Comparison of ENCODE assay signal across 19 cellular contexts in the genomic region with DNA sequence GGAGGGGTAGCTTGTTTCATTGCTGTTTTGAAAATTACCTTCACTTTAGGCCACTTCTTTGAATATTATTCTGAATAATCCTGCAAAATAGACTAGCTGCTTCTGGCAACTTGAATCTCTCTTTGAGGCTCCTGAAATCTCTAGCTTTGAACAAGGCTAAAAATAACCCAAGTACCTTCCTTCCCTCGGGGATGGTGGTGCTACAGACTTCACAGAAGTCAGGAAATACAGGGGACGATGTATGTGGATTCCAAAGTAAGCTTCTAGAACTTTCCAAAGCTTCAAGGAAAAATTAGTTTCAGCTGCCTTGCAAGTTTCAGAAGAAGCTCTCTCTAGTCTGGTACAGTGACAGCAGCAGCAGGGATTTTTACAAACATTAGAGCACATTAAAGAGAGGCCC.
DNase-seq lines count a peak whose midpoint lies in the region; ATAC-seq and TF ChIP-seq lines count a peak whose summit lies in the region.
"Had no signal": no experiment of that assay in that cellular context is flagged by ENCODE, and none has a peak within 500 bp of the region (broad histone marks: within the 10 kb centered on the region; RNA-seq: fewer than 3 reads in every experiment).

No MANE protein-coding gene starts in this region.

- H3K4me2 ChIP-seq in mesenchymal stem cell (ENCODE audit: low read length, poor library complexity, severe bottlenecking) = no peak overlapping the region

- peak; percentile 18 for DNase-seq in LHCN-M2 (ENCODE audit: low read depth)
- DNase-seq in WTC11 (ENCODE audit: low spot score) = no peak
- peak; percentile 1 for DNase-seq in mesenchymal stem cell
- no peak for DNase-seq in osteocyte (ENCODE audit: extremely low spot score, unreplicated experiment)
- no peak for DNase-seq in activated T-cell treated with anti-CD3 and anti-CD28 coated beads, Interleukin-2, amount 50 U/mL, for 48 hours
- DNase-seq in prostate gland (ENCODE audit: low spot score) = no peak
- DNase-seq: activated gamma-delta T cell treated with Interleukin-2 at 50 U/mL for 16 hours; activated T-cell treated with anti-CD3 and anti-CD28 coated beads, Interleukin-2, amount 50 U/mL, for 24 hours; NCI-H146; NCI-H2107; SJCRH30; T-cell; trophoblast cell had no signal

- no peak overlapping the region for H2AFZ ChIP-seq in mesenchymal stem cell (ENCODE audit: low read depth, low read length)

- no peak overlapping the region for H4K8ac ChIP-seq in mesenchymal stem cell (ENCODE audit: low read length)

- H3K27ac ChIP-seq in mesenchymal stem cell (ENCODE audit: low read length, poor library complexity, severe bottlenecking) = no peak overlapping the region
- no peak overlapping the region for H3K27ac ChIP-seq in prostate gland
- H3K27ac ChIP-seq: brain microvascular endothelial cell, SJCRH30 had no signal

- no peak overlapping the region for H3K9ac ChIP-seq in mesenchymal stem cell (ENCODE audit: low read length)

- no peaks in the 10 kb centered on the region for H3K79me1 ChIP-seq in mesenchymal stem cell (replicated peaks; ENCODE audit: low read length, poor library complexity, severe bottlenecking)

- POLR2A ChIA-PET in WTC11 (lab: Charles Lee) = no interaction called here

- peak; percentile 51 for ATAC-seq in WTC11
- no peak for ATAC-seq in stimulated activated memory B cell treated with anti-CD40 and anti-IgM and Interleukin-4, amounts not matched to agents 10 μg/mL and 1 μg/mL and 100 μg/mL, for 72 hours
- ATAC-seq: HCT116; stimulated activated effector memory CD8-positive, alpha-beta T cell treated with anti-CD3 and anti-CD28 coated beads, Interleukin-12 subunit alpha, Interleukin-12 subunit beta, amount 100 ng/mL, for 72 hours; T-cell had no signal

- peaks cover 20% of the 10 kb centered on the region for H3K4me1 Mint-ChIP-seq in WTC11
- H3K4me1 Mint-ChIP-seq in osteocyte (ENCODE audit: unreplicated experiment) = peaks cover 38% of the 10 kb centered on the region
- no peaks in the 10 kb centered on the region for H3K4me1 Mint-ChIP-seq in stimulated activated memory B cell treated with anti-CD40 and anti-IgM and Interleukin-4, amounts not matched to agents 10 μg/mL and 1 μg/mL and 100 μg/mL, for 72 hours
- H3K4me1 Mint-ChIP-seq: CD14-positive monocyte; memory B cell; stimulated activated effector memory CD8-positive, alpha-beta T cell treated with anti-CD3 and anti-CD28 coated beads, Interleukin-12 subunit alpha, Interleukin-12 subunit beta, amount 100 ng/mL, for 72 hours; T-cell had no signal

- TF ChIP-seq POLR2A in prostate gland (IDR thresholded peaks at IDR 0.05) = no peak

- H3K36me3 Mint-ChIP-seq in WTC11 (no peaks in the 10 kb centered on the region), osteocyte (ENCODE audit: unreplicated experiment) (no peaks in the 10 kb centered on the region)
- no peaks in the 10 kb centered on the region for H3K36me3 Mint-ChIP-seq in stimulated activated memory B cell treated with anti-CD40 and anti-IgM and Interleukin-4, amounts not matched to agents 10 μg/mL and 1 μg/mL and 100 μg/mL, for 72 hours
- H3K36me3 Mint-ChIP-seq: CD14-positive monocyte; memory B cell; stimulated activated effector memory CD8-positive, alpha-beta T cell treated with anti-CD3 and anti-CD28 coated beads, Interleukin-12 subunit alpha, Interleukin-12 subunit beta, amount 100 ng/mL, for 72 hours; T-cell had no signal

- H3K36me3 ChIP-seq in mesenchymal stem cell (ENCODE audit: control insufficient read depth in 1 of 2, insufficient read depth in 2 of 2, low read depth in 1 of 2, low read length in 2 of 2) = no peaks in the 10 kb centered on the region
- H3K36me3 ChIP-seq in prostate gland = no peaks in the 10 kb centered on the region
- H3K36me3 ChIP-seq: brain microvascular endothelial cell, SJCRH30 had no signal

- no peaks in the 10 kb centered on the region for H3K4me1 ChIP-seq in mesenchymal stem cell (ENCODE audit: control insufficient read depth, insufficient read depth, low read depth, low read length)
- H3K4me1 ChIP-seq in prostate gland (replicated peaks) = no peaks in the 10 kb centered on the region
- H3K4me1 ChIP-seq: SJCRH30 had no signal

- WGBS in mesenchymal stem cell = 14% methylated on average over 1 of the region's 2 CpGs
- WGBS in prostate gland = 62% methylated on average over 2 of the region's 2 CpGs

- H3K27me3 Mint-ChIP-seq in WTC11 (ENCODE audit: low read depth) (no peaks in the 10 kb centered on the region), osteocyte (ENCODE audit: unreplicated experiment) (no peaks in the 10 kb centered on the region)
- H3K27me3 Mint-ChIP-seq in stimulated activated memory B cell treated with anti-CD40 and anti-IgM and Interleukin-4, amounts not matched to agents 10 μg/mL and 1 μg/mL and 100 μg/mL, for 72 hours = no peaks in the 10 kb centered on the region
- H3K27me3 Mint-ChIP-seq: activated T-cell treated with anti-CD3 and anti-CD28 coated beads, Interleukin-2, amount 50 U/mL, for 24 hours; memory B cell; T-cell had no signal

- H3K14ac ChIP-seq in mesenchymal stem cell (ENCODE audit: low read length in 2 of 2) = no peak overlapping the region

- no peaks in the 10 kb centered on the region for H3K9me3 ChIP-seq in mesenchymal stem cell (ENCODE audit: control insufficient read depth, low read length)
- no peaks in the 10 kb centered on the region for H3K9me3 ChIP-seq in prostate gland
- H3K9me3 ChIP-seq: SJCRH30 had no signal

- H3K4me3 ChIP-seq in mesenchymal stem cell (ENCODE audit: insufficient read depth in 1 of 2, low read depth in 1 of 2, low read length in 2 of 2) = no peak overlapping the region
- H3K4me3 ChIP-seq in prostate gland = no peak overlapping the region
- H3K4me3 ChIP-seq: SJCRH30 had no signal

- no peak overlapping the region for H4K91ac ChIP-seq in mesenchymal stem cell (ENCODE audit: low read length)

- no peak overlapping the region for H3K27ac Mint-ChIP-seq in WTC11
- H3K27ac Mint-ChIP-seq in osteocyte (ENCODE audit: unreplicated experiment) = peak overlapping the region; percentile 78
- H3K27ac Mint-ChIP-seq in stimulated activated memory B cell treated with anti-CD40 and anti-IgM and Interleukin-4, amounts not matched to agents 10 μg/mL and 1 μg/mL and 100 μg/mL, for 72 hours = no peak overlapping the region
- H3K27ac Mint-ChIP-seq: activated T-cell treated with anti-CD3 and anti-CD28 coated beads, Interleukin-2, amount 50 U/mL, for 24 hours; CD14-positive monocyte; memory B cell; stimulated activated effector memory CD8-positive, alpha-beta T cell treated with anti-CD3 and anti-CD28 coated beads, Interleukin-12 subunit alpha, Interleukin-12 subunit beta, amount 100 ng/mL, for 72 hours; T-cell had no signal

- no peak overlapping the region for H2AK5ac ChIP-seq in mesenchymal stem cell (ENCODE audit: low read length, severe bottlenecking)

- no peak overlapping the region for H2BK5ac ChIP-seq in mesenchymal stem cell (ENCODE audit: low read depth, low read length, poor library complexity, severe bottlenecking)

- H3K4me3 Mint-ChIP-seq in WTC11 (no peak overlapping the region), osteocyte (ENCODE audit: unreplicated experiment) (no peak overlapping the region)
- no peak overlapping the region for H3K4me3 Mint-ChIP-seq in stimulated activated memory B cell treated with anti-CD40 and anti-IgM and Interleukin-4, amounts not matched to agents 10 μg/mL and 1 μg/mL and 100 μg/mL, for 72 hours
- H3K4me3 Mint-ChIP-seq: activated T-cell treated with anti-CD3 and anti-CD28 coated beads, Interleukin-2, amount 50 U/mL, for 24 hours; CD14-positive monocyte; memory B cell; stimulated activated effector memory CD8-positive, alpha-beta T cell treated with anti-CD3 and anti-CD28 coated beads, Interleukin-12 subunit alpha, Interleukin-12 subunit beta, amount 100 ng/mL, for 72 hours; T-cell had no signal

- intact Hi-C loops in prostate gland (cut with DNase I) = no loop called here

- H3K9me3 Mint-ChIP-seq in WTC11 (no peaks in the 10 kb centered on the region), osteocyte (ENCODE audit: unreplicated experiment) (no peaks in the 10 kb centered on the region)
- H3K9me3 Mint-ChIP-seq in stimulated activated memory B cell treated with anti-CD40 and anti-IgM and Interleukin-4, amounts not matched to agents 10 μg/mL and 1 μg/mL and 100 μg/mL, for 72 hours = no peaks in the 10 kb centered on the region

- no peak overlapping the region for H3K23ac ChIP-seq in mesenchymal stem cell (ENCODE audit: low read length in 2 of 2)

- CTCF ChIA-PET in WTC11 (lab: Charles Lee) = interaction anchor here (0.8 kb wide), 1 partner anchor 23 kb away, joined by 3 read pairs; no protein-coding TSS in a partner anchor

- H3K27me3 ChIP-seq in mesenchymal stem cell (ENCODE audit: control insufficient read depth in 1 of 2, insufficient read depth in 1 of 2, low read length in 2 of 2) = no peaks in the 10 kb centered on the region
- no peaks in the 10 kb centered on the region for H3K27me3 ChIP-seq in prostate gland (replicated peaks; ENCODE audit: insufficient read depth)
- H3K27me3 ChIP-seq: brain microvascular endothelial cell, SJCRH30 had no signal

- H2BK15ac ChIP-seq in mesenchymal stem cell (ENCODE audit: low read depth, poor library complexity, severe bottlenecking) = no peak overlapping the region

- H3K18ac ChIP-seq in mesenchymal stem cell (ENCODE audit: low read depth in 1 of 2, low read length in 2 of 2) = no peak overlapping the region

- H3K4ac ChIP-seq in mesenchymal stem cell (ENCODE audit: low read depth in 1 of 2, low read length in 2 of 2) = no peak overlapping the region

- H2BK120ac ChIP-seq in mesenchymal stem cell (ENCODE audit: low read depth, low read length) = no peak overlapping the region

- H2BK12ac ChIP-seq in mesenchymal stem cell (ENCODE audit: low read length in 2 of 2) = no peak overlapping the region

- TF ChIP-seq CTCF in WTC11 (IDR thresholded peaks at IDR 0.05) (no peak), osteocyte (IDR thresholded peaks at IDR 0.05) (no peak), prostate gland (IDR thresholded peaks at IDR 0.05) (no peak)

Comparison
In these comparisons a context has a peak if more than half of its experiments do, and no peak if none do; other contexts are left out.
1. DNase-seq: peak in LHCN-M2 (single experiment) and mesenchymal stem cell (single experiment); none in WTC11 (single experiment), osteocyte (single experiment), activated T-cell treated with anti-CD3 and anti-CD28 coated beads, Interleukin-2, amount 50 U/mL, for 48 hours (0 of 2) and prostate gland (single experiment).